1 cellular context compared by ENCODE assay signal in the genomic region with DNA sequence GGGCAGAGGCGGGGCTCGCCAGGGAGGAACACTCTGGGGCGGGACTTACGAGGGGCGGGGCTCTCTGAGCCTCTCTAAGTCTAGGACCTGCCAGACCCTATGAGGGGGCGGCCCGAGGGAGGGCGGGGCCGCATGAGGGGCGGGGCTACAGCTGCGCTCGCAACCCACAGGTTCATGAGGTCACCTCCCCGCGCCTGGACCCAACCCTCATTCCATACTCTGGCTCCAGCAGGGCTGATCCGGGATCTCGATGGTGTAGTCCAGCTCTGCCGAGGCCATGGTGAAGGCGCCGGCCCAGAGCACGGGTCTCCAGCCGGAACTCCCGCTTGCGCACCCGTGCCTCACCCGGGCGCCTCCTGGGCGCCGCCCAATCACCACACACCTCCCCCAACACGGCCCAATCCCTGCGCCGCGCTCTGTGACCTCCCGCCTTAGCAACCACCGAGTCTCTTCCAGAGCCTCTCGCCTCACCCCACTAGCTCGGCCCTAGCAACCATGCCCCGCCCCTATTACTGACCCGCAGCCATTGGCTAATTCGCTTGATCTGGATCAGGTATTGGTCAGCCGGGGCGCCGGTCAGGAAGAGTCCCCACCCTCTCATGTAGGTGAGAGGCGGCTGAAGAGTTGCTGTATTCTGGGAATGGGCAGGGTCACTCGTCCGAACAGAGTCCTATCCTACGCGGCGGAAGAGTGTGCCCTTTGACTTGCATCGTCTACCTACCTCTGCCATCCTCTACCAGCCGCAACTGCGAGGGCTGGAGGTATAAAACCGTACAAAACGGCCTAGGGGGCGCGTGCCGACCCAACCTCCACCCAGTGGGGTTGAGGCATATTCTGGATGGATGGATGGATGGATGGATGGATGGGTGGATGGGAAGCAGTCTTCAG.
A peak's percentile ranks its signal among the peaks of the same experiment; 100 is the strongest.
TF ChIP-seq lines count a peak whose summit lies in the region.

Gene ARMH1, plus strand, starts transcription at position 602 of the 888 bp plus-strand sequence. CDS start 14,984 bp downstream, outside the sequence.
Gene TMEM53, minus strand, starts transcription at position 369 of the 888 bp plus-strand sequence. Its CDS starts 90 bp downstream, at position 279.

TF ChIP-seq in K562, 482 proteins besides CTCF, POLR2A, EP300 and RAD21 (continued from another document and continues in another):
- no peak for TF ChIP-seq NR4A1 (CRISPR knock-in tag; IDR thresholded peaks at IDR 0.05)
- no peak for TF ChIP-seq NR4A1 (tag; IDR thresholded peaks at IDR 0.05)
- TF ChIP-seq MTA2 (IDR thresholded peaks at IDR 0.05; ENCODE audit: low read depth), result no peak
- no peak for TF ChIP-seq NR3C1 (CRISPR knock-in tag; IDR thresholded peaks at IDR 0.05)
- no peak for TF ChIP-seq CBX5 (IDR thresholded peaks at IDR 0.05; ENCODE audit: borderline replicate concordance, low read depth)
- TF ChIP-seq ARID1B (IDR thresholded peaks at IDR 0.05), result no peak; the same call in 1 of the 2 replicates
- no peak for TF ChIP-seq ZZZ3 (IDR thresholded peaks at IDR 0.05)
- TF ChIP-seq RHOXF2B (CRISPR knock-in tag; conservative IDR thresholded peaks at IDR 0.05), result no peak
- TF ChIP-seq ZNF717 (CRISPR knock-in tag; IDR thresholded peaks at IDR 0.05), result no peak
- peak; percentile 94 for TF ChIP-seq NR2C1 (IDR thresholded peaks at IDR 0.05)
- TF ChIP-seq NR2C1 (tag; IDR thresholded peaks at IDR 0.05), result peak; percentile 94
- no peak for TF ChIP-seq ZNF253 (CRISPR knock-in tag; conservative IDR thresholded peaks at IDR 0.05)
- TF ChIP-seq TEAD2 (tag; IDR thresholded peaks at IDR 0.05), result no peak
- peak; percentile 84 for TF ChIP-seq NFYB (IDR thresholded peaks at IDR 0.05; ENCODE audit: extremely low read depth, insufficient read length)
- TF ChIP-seq NR1H2 (CRISPR knock-in tag; IDR thresholded peaks at IDR 0.05), result no peak; the same call in 1 of the 2 replicates
- TF ChIP-seq HDAC6 (IDR thresholded peaks at IDR 0.05; ENCODE audit: low read depth, low read length), result no peak
- TF ChIP-seq, protein P1, sequence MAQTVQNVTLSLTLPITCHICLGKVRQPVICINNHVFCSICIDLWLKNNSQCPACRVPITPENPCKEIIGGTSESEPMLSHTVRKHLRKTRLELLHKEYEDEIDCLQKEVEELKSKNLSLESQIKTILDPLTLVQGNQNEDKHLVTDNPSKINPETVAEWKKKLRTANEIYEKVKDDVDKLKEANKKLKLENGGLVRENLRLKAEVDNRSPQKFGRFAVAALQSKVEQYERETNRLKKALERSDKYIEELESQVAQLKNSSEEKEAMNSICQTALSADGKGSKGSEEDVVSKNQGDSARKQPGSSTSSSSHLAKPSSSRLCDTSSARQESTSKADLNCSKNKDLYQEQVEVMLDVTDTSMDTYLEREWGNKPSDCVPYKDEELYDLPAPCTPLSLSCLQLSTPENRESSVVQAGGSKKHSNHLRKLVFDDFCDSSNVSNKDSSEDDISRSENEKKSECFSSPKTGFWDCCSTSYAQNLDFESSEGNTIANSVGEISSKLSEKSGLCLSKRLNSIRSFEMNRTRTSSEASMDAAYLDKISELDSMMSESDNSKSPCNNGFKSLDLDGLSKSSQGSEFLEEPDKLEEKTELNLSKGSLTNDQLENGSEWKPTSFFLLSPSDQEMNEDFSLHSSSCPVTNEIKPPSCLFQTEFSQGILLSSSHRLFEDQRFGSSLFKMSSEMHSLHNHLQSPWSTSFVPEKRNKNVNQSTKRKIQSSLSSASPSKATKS (CRISPR knock-in tag; IDR thresholded peaks at IDR 0.05), result no peak
- no peak for TF ChIP-seq XRCC4 (IDR thresholded peaks at IDR 0.05; ENCODE audit: extremely low read depth, insufficient read depth, insufficient read length)
- TF ChIP-seq ETV6 (IDR thresholded peaks at IDR 0.05; ENCODE audit: borderline replicate concordance in 1 of 2, low read depth in 2 of 2, low read length in 1 of 2), result no peak
- no peak for TF ChIP-seq ETV6 (CRISPR knock-in tag; IDR thresholded peaks at IDR 0.05; ENCODE audit: borderline replicate concordance)
- TF ChIP-seq ZNF830 (CRISPR knock-in tag; IDR thresholded peaks at IDR 0.05), result no peak
- TF ChIP-seq ZNF75A (CRISPR knock-in tag; IDR thresholded peaks at IDR 0.05), result no peak
- TF ChIP-seq SIX5 (IDR thresholded peaks at IDR 0.05; ENCODE audit: borderline replicate concordance in 1 of 2, insufficient read depth in 1 of 2, low read depth in 1 of 2, low read length in 2 of 2), result no peak
- no peak for TF ChIP-seq GTF2B (IDR thresholded peaks at IDR 0.05; ENCODE audit: extremely low read depth, insufficient read length)
- no peak for TF ChIP-seq RBM39 (optimal IDR thresholded peaks at IDR 0.05; ENCODE audit: low read depth, low read length)
- TF ChIP-seq TCF7 (IDR thresholded peaks at IDR 0.05; ENCODE audit: borderline replicate concordance), result 0 out of 2 replicates have a peak, but pooled peaks have one; percentile 47
- TF ChIP-seq ZNF609 (CRISPR knock-in tag; IDR thresholded peaks at IDR 0.05; ENCODE audit: borderline replicate concordance), result no peak
- TF ChIP-seq EHMT2 (IDR thresholded peaks at IDR 0.05), result peak; percentile 58
- TF ChIP-seq KLF10 (CRISPR knock-in tag; IDR thresholded peaks at IDR 0.05), result no peak
- TF ChIP-seq, protein P2, sequence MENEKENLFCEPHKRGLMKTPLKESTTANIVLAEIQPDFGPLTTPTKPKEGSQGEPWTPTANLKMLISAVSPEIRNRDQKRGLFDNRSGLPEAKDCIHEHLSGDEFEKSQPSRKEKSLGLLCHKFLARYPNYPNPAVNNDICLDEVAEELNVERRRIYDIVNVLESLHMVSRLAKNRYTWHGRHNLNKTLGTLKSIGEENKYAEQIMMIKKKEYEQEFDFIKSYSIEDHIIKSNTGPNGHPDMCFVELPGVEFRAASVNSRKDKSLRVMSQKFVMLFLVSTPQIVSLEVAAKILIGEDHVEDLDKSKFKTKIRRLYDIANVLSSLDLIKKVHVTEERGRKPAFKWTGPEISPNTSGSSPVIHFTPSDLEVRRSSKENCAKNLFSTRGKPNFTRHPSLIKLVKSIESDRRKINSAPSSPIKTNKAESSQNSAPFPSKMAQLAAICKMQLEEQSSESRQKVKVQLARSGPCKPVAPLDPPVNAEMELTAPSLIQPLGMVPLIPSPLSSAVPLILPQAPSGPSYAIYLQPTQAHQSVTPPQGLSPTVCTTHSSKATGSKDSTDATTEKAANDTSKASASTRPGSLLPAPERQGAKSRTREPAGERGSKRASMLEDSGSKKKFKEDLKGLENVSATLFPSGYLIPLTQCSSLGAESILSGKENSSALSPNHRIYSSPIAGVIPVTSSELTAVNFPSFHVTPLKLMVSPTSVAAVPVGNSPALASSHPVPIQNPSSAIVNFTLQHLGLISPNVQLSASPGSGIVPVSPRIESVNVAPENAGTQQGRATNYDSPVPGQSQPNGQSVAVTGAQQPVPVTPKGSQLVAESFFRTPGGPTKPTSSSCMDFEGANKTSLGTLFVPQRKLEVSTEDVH (IDR thresholded peaks at IDR 0.05; ENCODE audit: low read depth, partially characterized antibody), result no peak
- TF ChIP-seq ZSCAN32 (CRISPR knock-in tag; IDR thresholded peaks at IDR 0.05), result no peak
- TF ChIP-seq DEAF1 (CRISPR knock-in tag; IDR thresholded peaks at IDR 0.05), result no peak
- no peak for TF ChIP-seq SMC3 (conservative IDR thresholded peaks at IDR 0.05; ENCODE audit: insufficient read depth, low read depth, low read length)
- TF ChIP-seq RBM25 (IDR thresholded peaks at IDR 0.05; ENCODE audit: low read depth, low read length, severe bottlenecking), result peak; percentile 97
- no peak for TF ChIP-seq KLF6 (CRISPR knock-in tag; IDR thresholded peaks at IDR 0.05; ENCODE audit: borderline replicate concordance)
- no peak for TF ChIP-seq LCOR (CRISPR knock-in tag; IDR thresholded peaks at IDR 0.05)
- TF ChIP-seq CHD4 (IDR thresholded peaks at IDR 0.05; ENCODE audit: insufficient read depth, insufficient replicate concordance, low read depth, low read length, poor library complexity, severe bottlenecking), result no peak
- TF ChIP-seq SPI1 (IDR thresholded peaks at IDR 0.05; ENCODE audit: borderline replicate concordance, low read depth, low read length), result peak; percentile 50; the same call in 1 of the 2 replicates
- TF ChIP-seq HMG20B (CRISPR knock-in tag; IDR thresholded peaks at IDR 0.05), result no peak
- TF ChIP-seq CHCHD3 (CRISPR knock-in tag; IDR thresholded peaks at IDR 0.05), result no peak
- no peak for TF ChIP-seq KLF1 (tag; IDR thresholded peaks at IDR 0.05)
- TF ChIP-seq ELF1 (tag; IDR thresholded peaks at IDR 0.05), result no peak
- TF ChIP-seq ZNF449 (CRISPR knock-in tag; IDR thresholded peaks at IDR 0.05), result no peak
- TF ChIP-seq ZBTB1 (CRISPR knock-in tag; IDR thresholded peaks at IDR 0.05; ENCODE audit: borderline replicate concordance, low read depth), result no peak
- peak; percentile 92 for TF ChIP-seq CEBPZ (IDR thresholded peaks at IDR 0.05; ENCODE audit: borderline replicate concordance, low read depth, low read length)
- no peak for TF ChIP-seq MCM2 (IDR thresholded peaks at IDR 0.05; ENCODE audit: low read depth)
- no peak for TF ChIP-seq ZBTB17 (CRISPR knock-in tag; IDR thresholded peaks at IDR 0.05)
